In genomic region chr15:77081971-77082370, GRCh38 we compare ENCODE assay signal across 18 cellular contexts.
"Had no signal": no experiment of that assay in that cellular context is flagged by ENCODE, and none has a peak within 500 bp of the region (broad histone marks: within the 10 kb centered on the region; RNA-seq: fewer than 3 reads in every experiment).

No MANE protein-coding gene starts in this region.

- H3K27me3 ChIP-seq: brain microvascular endothelial cell, heart left ventricle, spleen, thyroid gland had no signal

- H3K4me3 ChIP-seq: coronary artery, heart left ventricle, lower lobe of right lung, prostate gland, spleen, thyroid gland had no signal

- H3K9me3 ChIP-seq: heart left ventricle, lower lobe of right lung, prostate gland, spleen, thyroid gland had no signal

- H3K36me3 ChIP-seq: brain microvascular endothelial cell, heart left ventricle, lower lobe of right lung, prostate gland, spleen, thyroid gland, WERI-Rb-1 had no signal

- DNase-seq: activated CD4-positive, alpha-beta T cell treated with anti-CD3 and anti-CD28 coated beads for 48 hours; activated CD8-positive, alpha-beta T cell treated with anti-CD3 and anti-CD28 coated beads for 36 hours; activated naive CD8-positive, alpha-beta T cell treated with anti-CD3 and anti-CD28 coated beads, Interleukin-2, amount 10 ng/mL, durations not matched to agents 7 days and 5 days; activated T-cell treated with anti-CD3 and anti-CD28 coated beads, Interleukin-2, amount 50 U/mL, for 48 hours; brain microvascular endothelial cell; effector CD8-positive, alpha-beta T cell; foreskin melanocyte; heart left ventricle; left cardiac atrium; lower lobe of right lung; midbrain; right cardiac atrium; spleen; T-helper 17 cell; thyroid gland; WERI-Rb-1 had no signal

- H3K27ac ChIP-seq: brain microvascular endothelial cell, coronary artery, heart left ventricle, lower lobe of right lung, prostate gland, spleen, thyroid gland, WERI-Rb-1 had no signal

- H3K4me1 ChIP-seq: prostate gland had no signal
